In the genomic region with DNA sequence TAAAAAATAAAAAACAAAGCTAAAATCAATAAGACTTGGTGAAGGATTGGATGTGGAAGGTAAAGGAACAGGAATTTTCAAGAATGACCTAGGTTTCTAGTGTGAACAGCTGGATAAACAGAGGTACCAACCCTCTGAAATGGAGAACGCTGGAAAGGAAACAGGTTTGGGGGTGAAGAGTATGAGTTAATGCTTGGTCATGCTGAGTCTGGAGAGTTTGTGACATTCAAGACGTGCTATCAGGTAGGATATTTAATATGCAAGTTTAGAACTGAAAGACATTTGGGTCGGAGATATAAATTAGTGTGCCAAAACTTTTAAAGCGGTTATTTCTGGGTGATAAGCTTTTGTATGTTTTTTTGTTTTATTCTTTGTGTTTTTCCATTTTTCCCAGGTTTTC, we compare ENCODE assay signal across 10 cellular contexts. TPM values are rescaled to one million over a fixed set of nuclear protein-coding genes. Genes with fewer than 3 reads are reported as not detected.
"Had no signal": no experiment of that assay in that cellular context is flagged by ENCODE, and none has a peak within 500 bp of the region (broad histone marks: within the 10 kb centered on the region; RNA-seq: fewer than 3 reads in every experiment).

No MANE protein-coding gene starts in this region.

- H3K9ac ChIP-seq: GM23248 had no signal

- ATAC-seq: HCT116, HepG2 had no signal

- DNase-seq: GM23248, GOT3, H7, KG1 had no signal

- H3K4me3 ChIP-seq: GM23248, HAP-1 had no signal

- FAIRE-seq: HepG2 had no signal

- H3K27ac ChIP-seq: GM23248, HL-60 had no signal

- H3K36me3 ChIP-seq: HAP-1 had no signal

- H2AFZ ChIP-seq: GM23248 had no signal

- H3K9me3 ChIP-seq: HAP-1 had no signal

RNA-seq across cellular contexts. Expression of a gene that starts 11.4 kb away (rescaled TPM):
- total RNA-seq: GM23248, H4, HepG2, HT1080 had no signal
- polyA plus RNA-seq: GM23248, HepG2 had no signal
